Comparison of ENCODE assay signal across 11 cellular contexts in the genomic region with DNA sequence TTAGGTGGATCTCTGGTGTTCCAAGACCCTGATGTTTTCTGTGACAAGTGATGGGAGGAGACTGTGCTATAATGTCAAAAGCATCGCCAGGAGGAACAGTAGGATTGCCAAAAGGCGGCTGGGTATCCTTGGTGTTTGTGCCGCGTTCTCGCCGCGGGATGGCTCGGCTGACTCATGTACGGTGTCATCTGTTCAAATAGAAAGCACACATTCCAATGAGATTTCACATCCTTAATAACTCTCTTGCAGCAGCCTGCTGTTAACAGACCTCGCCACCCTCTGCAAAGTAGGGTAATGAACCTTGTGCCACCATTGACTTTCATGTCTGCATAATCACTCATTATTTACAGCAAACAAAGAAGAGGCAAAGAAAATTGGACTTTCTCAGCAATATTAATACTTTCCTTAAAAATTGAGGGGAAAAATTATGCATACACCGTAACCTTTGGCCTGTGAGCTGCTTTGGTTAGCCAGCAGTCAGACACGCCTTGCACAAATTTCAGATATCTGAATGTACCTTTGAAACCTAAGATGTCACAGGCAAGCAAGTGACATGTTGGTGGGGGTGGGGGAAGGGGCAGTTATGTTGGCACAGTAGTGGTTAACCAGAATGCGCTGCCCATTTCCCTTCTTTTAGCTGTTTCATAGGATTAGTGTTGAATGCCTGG.
DNase-seq lines count a peak whose midpoint lies in the region; ATAC-seq and TF ChIP-seq lines count a peak whose summit lies in the region.
"Had no signal": no experiment of that assay in that cellular context is flagged by ENCODE, and none has a peak within 500 bp of the region (broad histone marks: within the 10 kb centered on the region; RNA-seq: fewer than 3 reads in every experiment).

No MANE protein-coding gene starts in this region.

- no peak overlapping the region for H3K4me3 ChIP-seq in heart left ventricle
- no peak overlapping the region for H3K4me3 ChIP-seq in right atrium auricular region
- no peak overlapping the region for H3K4me3 ChIP-seq in OCI-LY7 (ENCODE audit: low read depth, low read length, poor library complexity, severe bottlenecking)
- H3K4me3 ChIP-seq in epithelial cell of esophagus (ENCODE audit: low read length) = no peak overlapping the region
- peak overlapping the region; percentile 28 for H3K4me3 ChIP-seq in skeletal muscle satellite cell (ENCODE audit: low read length)
- no peak overlapping the region for H3K4me3 ChIP-seq in Karpas-422 (ENCODE audit: low read length)
- H3K4me3 ChIP-seq: pancreas had no signal

- H3K9ac ChIP-seq in skeletal muscle satellite cell (ENCODE audit: low read depth, low read length) = peak overlapping the region; percentile 54
- no peak overlapping the region for H3K9ac ChIP-seq in Karpas-422 (ENCODE audit: low read length)

- peak in 3 of 4 donors; percentile 51 to 76 (median 72) for ATAC-seq in heart left ventricle
- ATAC-seq: activated CD4-positive, alpha-beta T cell treated with anti-CD3 and anti-CD28 coated beads for 36 hours; pancreas had no signal

- POLR2A ChIA-PET in OCI-LY7 (lab: Charles Lee) = interaction anchor here (0.6 to 1.2 kb wide), 8 partner anchors 12 to 1765 kb away, joined by 3 to 6 read pairs (median 4); no protein-coding TSS in a partner anchor

- H3K4me2 ChIP-seq in OCI-LY7 (ENCODE audit: low read length) (0 out of 2 replicates have a peak overlapping the region, but pooled peaks have one; percentile 8), skeletal muscle satellite cell (ENCODE audit: low read length) (peak overlapping the region; percentile 71), Karpas-422 (ENCODE audit: low read depth, low read length, poor library complexity, severe bottlenecking) (no peak overlapping the region)

- CTCF ChIA-PET in OCI-LY7 (lab: Charles Lee; ENCODE audit: unreplicated experiment) = no interaction called here

- no TSS peak for BruUV-seq in OCI-LY7 (replicated peaks; lab: Mats Ljungman, UMichigan)

- H3K27ac ChIP-seq in heart left ventricle = peak overlapping the region in 1 of 12 donors; percentile 46
- H3K27ac ChIP-seq in right atrium auricular region = peak overlapping the region in 1 of 2 donors; percentile 59
- H3K27ac ChIP-seq in OCI-LY7 (ENCODE audit: low read depth, low read length, poor library complexity, severe bottlenecking) = no peak overlapping the region
- no peak overlapping the region for H3K27ac ChIP-seq in Karpas-422 (ENCODE audit: low read length)
- H3K27ac ChIP-seq: pancreas had no signal

- H2AFZ ChIP-seq in OCI-LY7 (ENCODE audit: low read length) = peak overlapping the region; percentile 27; the same call in 1 of the 2 replicates
- no peak overlapping the region for H2AFZ ChIP-seq in Karpas-422 (ENCODE audit: low read length)

- no peak for TF ChIP-seq POLR2A in heart left ventricle (IDR thresholded peaks at IDR 0.05)

- no peaks in the 10 kb centered on the region for H4K20me1 ChIP-seq in OCI-LY7 (ENCODE audit: insufficient read depth, low read length)
- H4K20me1 ChIP-seq in Karpas-422 (ENCODE audit: insufficient read depth, low read depth, low read length) = no peaks in the 10 kb centered on the region

- H3K4me1 ChIP-seq in heart left ventricle (peaks cover 0 to 13% (median 0%) of the 10 kb centered on the region in 12 donors), right atrium auricular region (no peaks in the 10 kb centered on the region), OCI-LY7 (ENCODE audit: insufficient read depth, low read length, poor library complexity, severe bottlenecking) (peaks cover 82% of the 10 kb centered on the region), skeletal muscle satellite cell (ENCODE audit: control insufficient read depth, insufficient read depth, low read length) (peaks cover 36% of the 10 kb centered on the region), Karpas-422 (ENCODE audit: low read length) (no peaks in the 10 kb centered on the region)
- H3K4me1 ChIP-seq: pancreas had no signal

- WGBS in heart left ventricle, 4 donors = 74 to 80% (median 78%) methylated on average over 13 of the region's 13 CpGs

- TF ChIP-seq CTCF in heart left ventricle (IDR thresholded peaks at IDR 0.05) = no peak
- TF ChIP-seq CTCF in right atrium auricular region (IDR thresholded peaks at IDR 0.05) = no peak
- TF ChIP-seq CTCF in OCI-LY7 (conservative IDR thresholded peaks at IDR 0.05; ENCODE audit: low read length) = no peak
- TF ChIP-seq CTCF in epithelial cell of esophagus (IDR thresholded peaks at IDR 0.05; ENCODE audit: insufficient read depth, low read depth, low read length, missing control alignments) = no peak

- H3K9me3 ChIP-seq in heart left ventricle = no peaks in the 10 kb centered on the region
- H3K9me3 ChIP-seq in right atrium auricular region = no peaks in the 10 kb centered on the region
- no peaks in the 10 kb centered on the region for H3K9me3 ChIP-seq in OCI-LY7 (ENCODE audit: low read length)
- no peaks in the 10 kb centered on the region for H3K9me3 ChIP-seq in skeletal muscle satellite cell (replicated peaks; ENCODE audit: low read length)
- no peaks in the 10 kb centered on the region for H3K9me3 ChIP-seq in Karpas-422 (ENCODE audit: low read length)
- H3K9me3 ChIP-seq: pancreas had no signal

- intact Hi-C loops in heart left ventricle (cut with DNase I) = loop anchor here in 1 of 10 donors (10.0 kb wide), 3 partner anchors 163 to 193 kb away; no protein-coding TSS in a partner anchor
- intact Hi-C loops in OCI-LY7 (cut with micrococcal nuclease; ENCODE audit: unreplicated experiment) = no loop called here

- H3K79me2 ChIP-seq in OCI-LY7 (ENCODE audit: insufficient read depth, low read depth, low read length) (no peaks in the 10 kb centered on the region), Karpas-422 (ENCODE audit: low read length) (no peaks in the 10 kb centered on the region)

- H3K9me2 ChIP-seq in OCI-LY7 (ENCODE audit: insufficient read depth, low read length) = no peaks in the 10 kb centered on the region
- no peaks in the 10 kb centered on the region for H3K9me2 ChIP-seq in Karpas-422 (replicated peaks; ENCODE audit: insufficient read depth, low read length)

- H3K36me3 ChIP-seq in heart left ventricle = no peaks in the 10 kb centered on the region
- no peaks in the 10 kb centered on the region for H3K36me3 ChIP-seq in right atrium auricular region
- no peaks in the 10 kb centered on the region; the same call in 1 of the 2 replicates for H3K36me3 ChIP-seq in OCI-LY7 (ENCODE audit: insufficient read depth, low read length)
- no peaks in the 10 kb centered on the region for H3K36me3 ChIP-seq in skeletal muscle satellite cell (ENCODE audit: insufficient read depth, low read length)
- no peaks in the 10 kb centered on the region for H3K36me3 ChIP-seq in Karpas-422 (ENCODE audit: insufficient read depth, low read length)
- H3K36me3 ChIP-seq: pancreas had no signal

- DNase-seq in heart left ventricle (peak in 1 of 5 donors; percentile 42), right atrium auricular region (ENCODE audit: low spot score) (no peak), OCI-LY7 (ENCODE audit: low spot score) (no peak), epithelial cell of esophagus (ENCODE audit: low read depth) (peak; percentile 90), Karpas-422 (no peak), germinal center (ENCODE audit: low spot score) (no peak), NCI-H1105 (lab: John Stamatoyannopoulos, UW) (no peak)
- DNase-seq: activated CD4-positive, alpha-beta T cell treated with anti-CD3 and anti-CD28 coated beads for 36 hours; NK-92 treated with Interleukin-12 subunit alpha and Interleukin-12 subunit beta, amount 100 ng/mL, for 24 hours; pancreas had no signal

- H3K27me3 ChIP-seq in heart left ventricle (no peaks in the 10 kb centered on the region), right atrium auricular region (no peaks in the 10 kb centered on the region), skeletal muscle satellite cell (ENCODE audit: control insufficient read depth, insufficient read depth, low read length) (no peaks in the 10 kb centered on the region), Karpas-422 (ENCODE audit: low read length) (no peaks in the 10 kb centered on the region)
- H3K27me3 ChIP-seq: pancreas had no signal
